In the genomic region with DNA sequence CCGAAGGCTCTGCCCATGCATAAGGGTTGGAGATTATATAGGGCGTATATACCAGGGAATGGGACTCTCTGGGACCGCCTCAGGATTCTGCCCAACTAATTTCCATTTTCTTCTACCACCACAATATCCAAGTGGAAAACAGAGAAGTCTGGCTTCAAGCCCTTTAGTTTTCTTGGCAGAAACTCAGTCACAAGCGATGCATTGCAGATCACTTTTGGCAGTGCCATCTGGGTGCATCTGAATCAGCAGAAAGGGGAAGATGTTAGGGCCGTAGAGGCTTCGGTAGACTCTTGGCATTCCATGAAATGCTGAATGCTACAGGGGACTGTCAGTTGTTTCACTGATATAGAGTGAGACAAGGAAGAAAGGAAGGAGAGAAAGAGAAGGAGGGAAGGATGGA, we compare ENCODE assay signal across 13 cellular contexts.
DNase-seq lines count a peak whose midpoint lies in the region; ATAC-seq and FAIRE-seq lines count a peak whose summit lies in the region.
"Had no signal": no experiment of that assay in that cellular context is flagged by ENCODE, and none has a peak within 500 bp of the region (broad histone marks: within the 10 kb centered on the region; RNA-seq: fewer than 3 reads in every experiment).

No MANE protein-coding gene starts in this region.

- ATAC-seq in GM18861 (IDR thresholded peaks at IDR 0.05; ENCODE audit: unreplicated experiment) (no peak), HG02840 (IDR thresholded peaks at IDR 0.05; ENCODE audit: low FRiP score, unreplicated experiment) (no peak)
- ATAC-seq: GM12878, GM23338 had no signal

- DNase-seq in DMS 273 (lab: John Stamatoyannopoulos, UW; ENCODE audit: unreplicated experiment): peak; percentile 37
- DNase-seq in DMS 273 treated with DMSO at 0.1 percent for 48 hours (lab: John Stamatoyannopoulos, UW): no peak
- DNase-seq in fibroblast of gingiva (ENCODE audit: low read depth): peak; percentile 4
- peak; percentile 5 for DNase-seq in middle frontal gyrus (ENCODE audit: extremely low spot score, low spot score)
- DNase-seq in frontal cortex (ENCODE audit: low spot score in 2 of 2): no peak
- DNase-seq: Caco-2; CD8-positive, alpha-beta memory T cell; H7 had no signal

- FAIRE-seq in frontal cortex (lab: Jason Lieb, UNC): no peak
- FAIRE-seq: GM12878, GM18507 had no signal

Comparison
In these comparisons a context has a peak if more than half of its experiments do, and no peak if none do; other contexts are left out.
1. DNase-seq: peak in DMS 273 (single experiment), fibroblast of gingiva (single experiment) and middle frontal gyrus (single experiment); none in DMS 273 treated with DMSO at 0.1 percent for 48 hours (single experiment) and frontal cortex (0 of 2).